27 cellular contexts compared by ENCODE assay signal in the genomic region with DNA sequence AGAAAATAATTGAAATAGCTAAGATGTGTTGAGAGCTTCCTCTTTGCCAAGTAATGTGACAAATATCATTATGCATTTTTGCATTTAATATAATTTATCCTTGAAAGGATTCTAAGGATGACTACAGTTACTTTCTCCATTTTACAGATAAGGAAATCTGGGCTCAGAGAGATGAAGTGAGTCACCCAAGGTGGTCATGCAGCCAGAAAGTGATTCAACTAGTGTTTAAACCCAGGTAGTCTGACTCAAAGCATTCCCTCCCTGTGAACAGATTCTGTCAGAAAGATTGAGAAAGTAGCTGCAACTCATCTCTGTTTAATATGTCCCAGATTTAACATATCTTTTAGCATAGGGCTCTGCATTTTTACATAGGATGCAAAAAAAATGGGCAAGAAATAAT. TPM values are rescaled to one million over a fixed set of nuclear protein-coding genes. Genes with fewer than 3 reads are reported as not detected.
A peak's percentile ranks its signal among the peaks of the same experiment; 100 is the strongest.
DNase-seq lines count a peak whose midpoint lies in the region; ATAC-seq, FAIRE-seq and TF ChIP-seq lines count a peak whose summit lies in the region.
"Had no signal": no experiment of that assay in that cellular context is flagged by ENCODE, and none has a peak within 500 bp of the region (broad histone marks: within the 10 kb centered on the region; RNA-seq: fewer than 3 reads in every experiment).

No MANE protein-coding gene starts in this region.

- TF ChIP-seq CTCF in fibroblast of mammary gland (conservative IDR thresholded peaks at IDR 0.05; ENCODE audit: control insufficient read depth, insufficient read depth, low read depth, low read length) (no peak), GM10266 (IDR thresholded peaks at IDR 0.05; ENCODE audit: control insufficient read depth, insufficient read depth, low read depth, missing control alignments) (no peak)

- ATAC-seq in activated naive CD4-positive, alpha-beta T cell treated with anti-CD3 and anti-CD28 coated beads, Interleukin-2, amount 50 U/mL, for 72 hours, result peak; percentile 44 to 85
- ATAC-seq in left colon, result no peak
- ATAC-seq: A549, heart left ventricle, right cardiac atrium had no signal

- no peaks in the 10 kb centered on the region for H3K9me3 ChIP-seq in adipocyte (ENCODE audit: control insufficient read depth, low read length)
- H3K9me3 ChIP-seq: A549, BE2C, stomach, tibial artery had no signal

- no peak overlapping the region for H3K4me3 ChIP-seq in adipocyte (ENCODE audit: low read length)
- H3K4me3 ChIP-seq in fibroblast of mammary gland (ENCODE audit: control insufficient read depth, low read depth, low read length), result no peak overlapping the region
- H3K4me3 ChIP-seq: A549, heart left ventricle, stomach, tibial artery had no signal

- no peak overlapping the region for H3K9ac ChIP-seq in adipocyte (ENCODE audit: low read length)
- H3K9ac ChIP-seq: parathyroid adenoma had no signal

- H3K4me3 Mint-ChIP-seq in activated naive CD4-positive, alpha-beta T cell treated with anti-CD3 and anti-CD28 coated beads, Interleukin-2, amount 10 ng/mL, durations not matched to agents 7 days and 5 days, result no peak overlapping the region
- no peak overlapping the region for H3K4me3 Mint-ChIP-seq in activated CD4-positive, alpha-beta memory T cell treated with anti-CD3 and anti-CD28 coated beads for 36 hours
- H3K4me3 Mint-ChIP-seq: activated CD4-positive, alpha-beta T cell treated with anti-CD3 and anti-CD28 coated beads, Interleukin-2, amount 10 ng/mL, durations not matched to agents 24 days and 14 days; activated naive CD4-positive, alpha-beta T cell treated with anti-CD3 and anti-CD28 coated beads for 36 hours; CD8-positive, alpha-beta memory T cell; central memory CD8-positive, alpha-beta T cell; neural crest cell had no signal

- H3K4me1 Mint-ChIP-seq in activated naive CD4-positive, alpha-beta T cell treated with anti-CD3 and anti-CD28 coated beads, Interleukin-2, amount 10 ng/mL, durations not matched to agents 7 days and 5 days, result no peaks in the 10 kb centered on the region
- H3K4me1 Mint-ChIP-seq in activated CD4-positive, alpha-beta memory T cell treated with anti-CD3 and anti-CD28 coated beads for 36 hours (ENCODE audit: low read depth), result no peaks in the 10 kb centered on the region
- H3K4me1 Mint-ChIP-seq: activated CD4-positive, alpha-beta T cell treated with anti-CD3 and anti-CD28 coated beads, Interleukin-2, amount 10 ng/mL, durations not matched to agents 24 days and 14 days; CD8-positive, alpha-beta memory T cell; central memory CD8-positive, alpha-beta T cell; neural crest cell had no signal

- CTCF ChIA-PET in activated naive CD4-positive, alpha-beta T cell treated with anti-CD3 and anti-CD28 coated beads, Interleukin-2, amount 10 ng/mL, durations not matched to agents 7 days and 5 days (lab: Charles Lee), result no interaction called here
- CTCF ChIA-PET in activated CD4-positive, alpha-beta memory T cell treated with anti-CD3 and anti-CD28 coated beads for 36 hours (lab: Charles Lee), result no interaction called here

- no peak for FAIRE-seq in urothelium cell line (lab: Jason Lieb, UNC)
- FAIRE-seq: A549 had no signal

- no peaks in the 10 kb centered on the region for H3K9me3 Mint-ChIP-seq in activated naive CD4-positive, alpha-beta T cell treated with anti-CD3 and anti-CD28 coated beads, Interleukin-2, amount 50 U/mL, for 72 hours
- no peaks in the 10 kb centered on the region for H3K9me3 Mint-ChIP-seq in activated naive CD4-positive, alpha-beta T cell treated with anti-CD3 and anti-CD28 coated beads, Interleukin-2, amount 10 ng/mL, durations not matched to agents 7 days and 5 days
- no peaks in the 10 kb centered on the region for H3K9me3 Mint-ChIP-seq in activated CD4-positive, alpha-beta memory T cell treated with anti-CD3 and anti-CD28 coated beads for 36 hours
- H3K9me3 Mint-ChIP-seq: activated CD4-positive, alpha-beta T cell treated with anti-CD3 and anti-CD28 coated beads, Interleukin-2, amount 10 ng/mL, durations not matched to agents 24 days and 14 days; activated naive CD4-positive, alpha-beta T cell treated with anti-CD3 and anti-CD28 coated beads for 36 hours; neural crest cell had no signal

- no peaks in the 10 kb centered on the region for H3K27me3 ChIP-seq in adipocyte (replicated peaks; ENCODE audit: control insufficient read depth, insufficient read depth, low read length)
- H3K27me3 ChIP-seq: BE2C, heart left ventricle, stomach, tibial artery had no signal

- intact Hi-C loops in left colon (cut with DNase I, micrococcal nuclease), result no loop called here
- intact Hi-C loops in activated CD4-positive, alpha-beta memory T cell treated with anti-CD3 and anti-CD28 coated beads for 36 hours (cut with micrococcal nuclease), result no loop called here

- peaks cover 4% of the 10 kb centered on the region for H3K27me3 Mint-ChIP-seq in activated naive CD4-positive, alpha-beta T cell treated with anti-CD3 and anti-CD28 coated beads, Interleukin-2, amount 10 ng/mL, durations not matched to agents 7 days and 5 days
- peaks cover 4% of the 10 kb centered on the region for H3K27me3 Mint-ChIP-seq in activated CD4-positive, alpha-beta memory T cell treated with anti-CD3 and anti-CD28 coated beads for 36 hours
- H3K27me3 Mint-ChIP-seq: activated CD4-positive, alpha-beta T cell treated with anti-CD3 and anti-CD28 coated beads, Interleukin-2, amount 10 ng/mL, durations not matched to agents 24 days and 14 days had no signal

- POLR2A ChIA-PET in activated CD4-positive, alpha-beta memory T cell treated with anti-CD3 and anti-CD28 coated beads for 36 hours (lab: Charles Lee), result no interaction called here

- H3K27ac Mint-ChIP-seq in activated naive CD4-positive, alpha-beta T cell treated with anti-CD3 and anti-CD28 coated beads, Interleukin-2, amount 50 U/mL, for 72 hours, result no peak overlapping the region
- H3K27ac Mint-ChIP-seq in activated naive CD4-positive, alpha-beta T cell treated with anti-CD3 and anti-CD28 coated beads, Interleukin-2, amount 10 ng/mL, durations not matched to agents 7 days and 5 days, result no peak overlapping the region
- no peak overlapping the region for H3K27ac Mint-ChIP-seq in activated CD4-positive, alpha-beta memory T cell treated with anti-CD3 and anti-CD28 coated beads for 36 hours
- H3K27ac Mint-ChIP-seq: activated CD4-positive, alpha-beta T cell treated with anti-CD3 and anti-CD28 coated beads, Interleukin-2, amount 10 ng/mL, durations not matched to agents 24 days and 14 days; activated naive CD4-positive, alpha-beta T cell treated with anti-CD3 and anti-CD28 coated beads for 36 hours; CD8-positive, alpha-beta memory T cell had no signal

- DNase-seq in activated naive CD4-positive, alpha-beta T cell treated with anti-CD3 and anti-CD28 coated beads, Interleukin-2, amount 50 U/mL, for 72 hours (ENCODE audit: low spot score in 2 of 2), result no peak
- DNase-seq in activated naive CD4-positive, alpha-beta T cell treated with anti-CD3 and anti-CD28 coated beads, Interleukin-2, amount 10 ng/mL, durations not matched to agents 7 days and 5 days, result no peak
- peak; percentile 1 for DNase-seq in adipocyte (ENCODE audit: low read depth)
- peak; percentile 54 for DNase-seq in fibroblast of mammary gland (ENCODE audit: low read depth)
- DNase-seq in urothelium cell line (ENCODE audit: low spot score), result peak; percentile 11
- no peak for DNase-seq in left colon
- no peak for DNase-seq in activated CD4-positive, alpha-beta memory T cell treated with anti-CD3 and anti-CD28 coated beads for 36 hours
- DNase-seq in GM10266 (ENCODE audit: extremely low spot score), result no peak
- DNase-seq: activated CD4-positive, alpha-beta T cell treated with anti-CD3 and anti-CD28 coated beads, Interleukin-2, amount 10 ng/mL, durations not matched to agents 24 days and 14 days; activated naive CD4-positive, alpha-beta T cell treated with anti-CD3 and anti-CD28 coated beads for 36 hours; BE2C; CD8-positive, alpha-beta memory T cell; dermis blood vessel endothelial cell; DMS 273 treated with DMSO at 0.1 percent for 48 hours; heart left ventricle; NCI-H2029 treated with DMSO at 0.1 percent for 48 hours; right cardiac atrium; Right ventricle myocardium superior; stimulated activated CD4-positive, alpha-beta T cell treated with anti-CD3 and anti-CD28 coated beads, Interleukin-2, amount 100 ng/mL, for 24 hours; stomach; tibial artery had no signal

- H3K36me3 Mint-ChIP-seq in activated naive CD4-positive, alpha-beta T cell treated with anti-CD3 and anti-CD28 coated beads, Interleukin-2, amount 50 U/mL, for 72 hours, result no peaks in the 10 kb centered on the region
- no peaks in the 10 kb centered on the region for H3K36me3 Mint-ChIP-seq in activated naive CD4-positive, alpha-beta T cell treated with anti-CD3 and anti-CD28 coated beads, Interleukin-2, amount 10 ng/mL, durations not matched to agents 7 days and 5 days
- H3K36me3 Mint-ChIP-seq in activated CD4-positive, alpha-beta memory T cell treated with anti-CD3 and anti-CD28 coated beads for 36 hours, result no peaks in the 10 kb centered on the region
- H3K36me3 Mint-ChIP-seq: CD8-positive, alpha-beta memory T cell had no signal

- no peaks in the 10 kb centered on the region for H3K4me1 ChIP-seq in adipocyte (ENCODE audit: control insufficient read depth, insufficient read depth, low read length)
- H3K4me1 ChIP-seq: A549, BE2C, heart left ventricle, parathyroid adenoma, stomach, tibial artery had no signal

- H3K36me3 ChIP-seq in adipocyte (ENCODE audit: control insufficient read depth, insufficient read depth, low read length, severe bottlenecking), result no peaks in the 10 kb centered on the region
- H3K36me3 ChIP-seq: BE2C, heart left ventricle, stomach, tibial artery had no signal

RNA-seq across cellular contexts. Expression of gene NRSN1, which starts 28.1 kb away (rescaled TPM):
- total RNA-seq in activated naive CD4-positive, alpha-beta T cell treated with anti-CD3 and anti-CD28 coated beads, Interleukin-2, amount 50 U/mL, for 72 hours, result not detected
- total RNA-seq in left colon, result under 1 TPM; 0.12 to 0.45 TPM
- not detected for total RNA-seq in activated CD4-positive, alpha-beta memory T cell treated with anti-CD3 and anti-CD28 coated beads for 36 hours
- total RNA-seq: activated CD4-positive, alpha-beta T cell treated with anti-CD3 and anti-CD28 coated beads, Interleukin-2, amount 10 ng/mL, durations not matched to agents 24 days and 14 days; activated naive CD4-positive, alpha-beta T cell treated with anti-CD3 and anti-CD28 coated beads for 36 hours; CD8-positive, alpha-beta memory T cell; dermis blood vessel endothelial cell; H4; heart left ventricle; HT-29; right cardiac atrium; Right ventricle myocardium superior had no signal

Comparison
In these comparisons a context has a peak if more than half of its experiments do, and no peak if none do; other contexts are left out.
1. DNase-seq: peak in adipocyte (single experiment), fibroblast of mammary gland (single experiment) and urothelium cell line (single experiment); none in activated naive CD4-positive, alpha-beta T cell treated with anti-CD3 and anti-CD28 coated beads, Interleukin-2, amount 50 U/mL, for 72 hours (0 of 2), activated naive CD4-positive, alpha-beta T cell treated with anti-CD3 and anti-CD28 coated beads, Interleukin-2, amount 10 ng/mL, durations not matched to agents 7 days and 5 days (single experiment), left colon (0 of 2), activated CD4-positive, alpha-beta memory T cell treated with anti-CD3 and anti-CD28 coated beads for 36 hours (single experiment) and GM10266 (single experiment).